17 cellular contexts compared by ENCODE assay signal in the genomic region with DNA sequence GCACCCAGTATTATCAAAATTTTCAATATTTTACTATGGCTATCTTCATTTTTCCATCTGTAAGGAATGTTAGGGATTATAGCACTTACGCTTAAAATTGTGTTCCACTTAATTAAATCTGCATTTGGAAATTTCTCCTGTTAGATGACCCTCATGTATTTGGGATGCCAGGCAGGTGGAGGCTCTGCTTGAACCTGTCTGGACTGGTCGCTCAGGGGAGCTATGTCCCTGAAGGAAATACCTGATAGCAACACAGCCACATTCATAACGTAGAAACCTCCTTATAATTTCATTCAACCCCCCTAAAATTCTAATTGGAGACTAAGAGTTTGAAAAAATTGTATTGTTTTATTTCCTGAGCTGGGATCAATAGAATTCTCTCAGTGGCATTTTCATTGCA.
"Had no signal": no experiment of that assay in that cellular context is flagged by ENCODE, and none has a peak within 500 bp of the region (broad histone marks: within the 10 kb centered on the region; RNA-seq: fewer than 3 reads in every experiment).

No MANE protein-coding gene starts in this region.

- ATAC-seq: K562, SK-N-SH treated with all-trans-retinoic acid at 6 μM for 48 hours had no signal

- H3K27me3 Mint-ChIP-seq: IgD-negative memory B cell had no signal

- FAIRE-seq: K562, RCC 7860 had no signal

- H3K4me1 Mint-ChIP-seq: IgD-negative memory B cell had no signal

- DNase-seq: MG63, NCI-H1092, NCI-H1417 treated with DMSO at 0.1 percent for 48 hours, NCI-H146, NCI-H1694 treated with DMSO at 0.1 percent for 48 hours, NCI-H1930, NCI-H2081, NCI-H2107, NCI-H2171 treated with DMSO at 0.1 percent for 48 hours, NCI-H345, NCI-H774, RPMI8226, SHP77 had no signal

- H3K27ac Mint-ChIP-seq: IgD-negative memory B cell had no signal

- H3K36me3 Mint-ChIP-seq: IgD-negative memory B cell had no signal

- H3K36me3 ChIP-seq: MG63 had no signal

- H3K4me3 ChIP-seq: K562, MG63 had no signal

- H3K4me3 Mint-ChIP-seq: IgD-negative memory B cell had no signal

- H3K27me3 ChIP-seq: MG63 had no signal
